In genomic region chr9:4926239-4926638, GRCh38 we compare ENCODE assay signal across 20 cellular contexts. TPM values are rescaled to one million over a fixed set of nuclear protein-coding genes. Genes with fewer than 3 reads are reported as not detected.
DNase-seq lines count a peak whose midpoint lies in the region; ATAC-seq, FAIRE-seq and TF ChIP-seq lines count a peak whose summit lies in the region.
"Had no signal": no experiment of that assay in that cellular context is flagged by ENCODE, and none has a peak within 500 bp of the region (broad histone marks: within the 10 kb centered on the region; RNA-seq: fewer than 3 reads in every experiment).

No MANE protein-coding gene starts in this region.

- TF ChIP-seq CTCF in K562 (IDR thresholded peaks at IDR 0.05 in 2 of 3, conservative IDR thresholded peaks at IDR 0.05 in 1 of 3; ENCODE audit: insufficient read depth in 2 of 3, low read depth in 1 of 3, low read length in 3 of 3) = no peak
- TF ChIP-seq CTCF in tibial artery (IDR thresholded peaks at IDR 0.05) = no peak

- POLR2A ChIA-PET in K562 (lab: Yijun Ruan, JAX) = interaction anchor here (0.6 to 1.2 kb wide), 2 partner anchors 59 to 63 kb away, joined by 3 read pairs; partner anchors contain the start of gene JAK2

- H2AFZ ChIP-seq in K562 (ENCODE audit: low read depth, low read length) = 0 out of 2 replicates have a peak overlapping the region, but pooled peaks have one; percentile 10

- TF ChIP-seq EP300 in K562 (IDR thresholded peaks at IDR 0.05; ENCODE audit: low read length) = no peak

- H3K27me3 ChIP-seq in K562 (ENCODE audit: control insufficient read depth in 2 of 2, insufficient read depth in 2 of 2, low read length in 2 of 2) (no peaks in the 10 kb centered on the region), tibial artery (no peaks in the 10 kb centered on the region)
- H3K27me3 ChIP-seq: BLaER1 had no signal

- peaks cover 4% of the 10 kb centered on the region; the same call in 1 of the 2 replicates for H3K9me3 ChIP-seq in K562 (replicated peaks; ENCODE audit: control insufficient read depth, insufficient read depth, low read depth, low read length)
- no peaks in the 10 kb centered on the region for H3K9me3 ChIP-seq in tibial artery

- peak overlapping the region in 1 of 2 experiments; percentile 65; a peak in 1 of 4 replicates for H3K9ac ChIP-seq in K562 (ENCODE audit: insufficient read depth in 1 of 2, low read depth in 2 of 2, low read length in 2 of 2)
- H3K9ac ChIP-seq: BLaER1 had no signal

- peak overlapping the region; percentile 33 for H3K27ac Mint-ChIP-seq in activated T-cell treated with anti-CD3 and anti-CD28 coated beads, Interleukin-2, amount 50 U/mL, for 24 hours
- H3K27ac Mint-ChIP-seq: CD14-positive monocyte, HFFc6 had no signal

- TF ChIP-seq POLR2A in K562 (conservative IDR thresholded peaks at IDR 0.05) = no peak

- peaks cover 30% of the 10 kb centered on the region for H3K4me1 Mint-ChIP-seq in activated T-cell treated with anti-CD3 and anti-CD28 coated beads, Interleukin-2, amount 50 U/mL, for 24 hours (ENCODE audit: low read depth)
- peaks cover 22% of the 10 kb centered on the region for H3K4me1 Mint-ChIP-seq in activated T-cell treated with anti-CD3 and anti-CD28 coated beads, Interleukin-2, amount 50 U/mL, for 4 hours (ENCODE audit: low read depth)

- 6% methylated on average over 2 of the region's 2 CpGs for WGBS in K562 (ENCODE audit: insufficient coverage, low coverage, missing lambda C conversion rate)

- no peak for TF ChIP-seq RAD21 in K562 (CRISPR knock-in tag; conservative IDR thresholded peaks at IDR 0.05 in 1 of 2, IDR thresholded peaks at IDR 0.05 in 1 of 2)

- FAIRE-seq in GM19239 (lab: Jason Lieb, UNC) (peak; percentile 76), K562 (lab: Jason Lieb, UNC) (no peak)
- FAIRE-seq: GM12892, HTR-8/SVneo had no signal

- no peak overlapping the region for H3K4me3 Mint-ChIP-seq in activated T-cell treated with anti-CD3 and anti-CD28 coated beads, Interleukin-2, amount 50 U/mL, for 24 hours
- H3K4me3 Mint-ChIP-seq in activated T-cell treated with anti-CD3 and anti-CD28 coated beads, Interleukin-2, amount 50 U/mL, for 4 hours = no peak overlapping the region
- H3K4me3 Mint-ChIP-seq: CD14-positive monocyte; CD4-positive, alpha-beta memory T cell; HFFc6 had no signal

- no peaks in the 10 kb centered on the region for H4K20me1 ChIP-seq in K562 (replicated peaks; ENCODE audit: control insufficient read depth, insufficient read depth, low read length)
- H4K20me1 ChIP-seq: BLaER1 had no signal

- intact Hi-C loops in K562 (cut with micrococcal nuclease) = loop anchor here (2.0 to 10.0 kb wide), 2 partner anchors 61 to 131 kb away; partner anchors contain the start of gene RCL1
- intact Hi-C loops in tibial artery (cut with DNase I; ENCODE audit: low total_unique reads) = no loop called here
- intact Hi-C loops in Right ventricle myocardium inferior (cut with DNase I) = no loop called here
- intact Hi-C loops in sciatic nerve (cut with DNase I) = no loop called here

- H3K4me3 ChIP-seq in K562 (no peak overlapping the region), tibial artery (no peak overlapping the region)
- H3K4me3 ChIP-seq: BLaER1 had no signal

- no peaks in the 10 kb centered on the region for H3K9me3 Mint-ChIP-seq in activated T-cell treated with anti-CD3 and anti-CD28 coated beads, Interleukin-2, amount 50 U/mL, for 24 hours
- H3K9me3 Mint-ChIP-seq in activated T-cell treated with anti-CD3 and anti-CD28 coated beads, Interleukin-2, amount 50 U/mL, for 4 hours = no peaks in the 10 kb centered on the region
- H3K9me3 Mint-ChIP-seq: HFFc6 had no signal

- DNase-seq in activated T-cell treated with anti-CD3 and anti-CD28 coated beads, Interleukin-2, amount 50 U/mL, for 24 hours = no peak
- no peak for DNase-seq in activated T-cell treated with anti-CD3 and anti-CD28 coated beads, Interleukin-2, amount 50 U/mL, for 4 hours
- DNase-seq in GM19239 (ENCODE audit: insufficient read length, low spot score) (no peak), K562 (ENCODE audit: extremely low read depth in 1 of 4, low spot score in 3 of 4) (no peak), tibial artery (no peak), Right ventricle myocardium inferior (ENCODE audit: missing footprints) (no peak), sciatic nerve (ENCODE audit: low spot score) (no peak)
- DNase-seq: 8988T; CD4-positive, alpha-beta memory T cell; DMS153; DMS79; GDM1; GOT3; H7; HFFc6 had no signal

- no peaks in the 10 kb centered on the region for H3K9me1 ChIP-seq in K562 (ENCODE audit: control insufficient read depth, insufficient read depth, low read length)

- H3K4me1 ChIP-seq in K562 (replicated peaks in 1 of 2; ENCODE audit: control insufficient read depth in 2 of 2, insufficient read depth in 2 of 2, low read length in 2 of 2) (peaks cover 8 to 45% of the 10 kb centered on the region in 2 experiments), tibial artery (peaks cover 0 to 83% (median 21%) of the 10 kb centered on the region in 4 donors)
- H3K4me1 ChIP-seq: BLaER1 had no signal

- H3K27me3 Mint-ChIP-seq in activated T-cell treated with anti-CD3 and anti-CD28 coated beads, Interleukin-2, amount 50 U/mL, for 24 hours = no peaks in the 10 kb centered on the region
- no peaks in the 10 kb centered on the region for H3K27me3 Mint-ChIP-seq in activated T-cell treated with anti-CD3 and anti-CD28 coated beads, Interleukin-2, amount 50 U/mL, for 4 hours (ENCODE audit: low read depth)
- H3K27me3 Mint-ChIP-seq: CD4-positive, alpha-beta memory T cell had no signal

- in situ Hi-C loops in K562 (cut with MboI) = no loop called here

- H3K36me3 ChIP-seq in K562 (ENCODE audit: control insufficient read depth, insufficient read depth, low read length) (no peaks in the 10 kb centered on the region), tibial artery (no peaks in the 10 kb centered on the region)
- H3K36me3 ChIP-seq: BLaER1 had no signal

- CTCF ChIA-PET in K562 (lab: Yijun Ruan, JAX; ENCODE audit: low intra/inter-chr PET ratio) = no interaction called here

- no TSS peak for BruUV-seq in K562 (replicated peaks; lab: Mats Ljungman, UMichigan)

- no peak overlapping the region for H3K4me2 ChIP-seq in K562 (ENCODE audit: insufficient read depth, low read length)
- H3K4me2 ChIP-seq: BLaER1 had no signal

- peaks cover 5% of the 10 kb centered on the region; the same call in 2 of the 3 replicates for H3K79me2 ChIP-seq in K562 (ENCODE audit: control insufficient read depth, insufficient read depth, low read length)

- no peaks in the 10 kb centered on the region for H3K36me3 Mint-ChIP-seq in activated T-cell treated with anti-CD3 and anti-CD28 coated beads, Interleukin-2, amount 50 U/mL, for 24 hours (ENCODE audit: low read depth)
- H3K36me3 Mint-ChIP-seq in activated T-cell treated with anti-CD3 and anti-CD28 coated beads, Interleukin-2, amount 50 U/mL, for 4 hours (ENCODE audit: insufficient read depth) = no peaks in the 10 kb centered on the region

- H3K27ac ChIP-seq in K562 (ENCODE audit: extremely low read depth, low read depth, low read length) = peak overlapping the region; percentile 85; the same call in 2 of the 3 replicates
- peak overlapping the region; percentile 53 to 68 for H3K27ac ChIP-seq in tibial artery
- H3K27ac ChIP-seq: BLaER1 had no signal

- no peak for ATAC-seq in activated T-cell treated with anti-CD3 and anti-CD28 coated beads, Interleukin-2, amount 50 U/mL, for 4 hours
- ATAC-seq in K562 = no peak
- no peak for ATAC-seq in Right ventricle myocardium inferior
- ATAC-seq in sciatic nerve = no peak
- ATAC-seq: HCT116 had no signal

TF ChIP-seq in K562, 482 proteins besides CTCF, POLR2A, EP300 and RAD21 (continues in another document):
- no peak for TF ChIP-seq U2AF2 (optimal IDR thresholded peaks at IDR 0.05; ENCODE audit: low read depth, low read length)
- TF ChIP-seq NFRKB (IDR thresholded peaks at IDR 0.05; ENCODE audit: low read depth) = no peak
- no peak for TF ChIP-seq NR1H2 (CRISPR knock-in tag; IDR thresholded peaks at IDR 0.05)
- TF ChIP-seq FOXP4 (CRISPR knock-in tag; IDR thresholded peaks at IDR 0.05; ENCODE audit: borderline replicate concordance) = no peak
- TF ChIP-seq TFAM (CRISPR knock-in tag; conservative IDR thresholded peaks at IDR 0.05) = no peak
- no peak for TF ChIP-seq TEAD1 (CRISPR knock-in tag; IDR thresholded peaks at IDR 0.05)
- no peak for TF ChIP-seq ARNT (IDR thresholded peaks at IDR 0.05)

RNA-seq across cellular contexts. Expression of gene JAK2, which starts 58.8 kb away (rescaled TPM):
- total RNA-seq in activated T-cell treated with anti-CD3 and anti-CD28 coated beads, Interleukin-2, amount 50 U/mL, for 4 hours = 10 to 100 TPM; 39.9 to 44.5 (median 41.6) TPM
- total RNA-seq in K562 (2011; cell fraction: chromatin; rRNA removed; ENCODE audit: low replicate concordance) = 47.2 and 144 TPM in 2 replicates
- total RNA-seq in K562 (2011; cell fraction: nucleolus; rRNA removed) = 15.7 and 20.1 TPM in 2 replicates
- 35.0 and 35.2 TPM in 2 replicates for total RNA-seq in K562 (2011; cell fraction: nucleoplasm; rRNA removed)
- total RNA-seq in K562 (2014; rRNA removed) = 10.1 and 10.6 TPM in 2 replicates
- total RNA-seq in K562 (2014; rRNA removed; fragmentation: Illumina TruSeq; extraction: Trizol) = 21.4 and 23.8 TPM in 2 replicates
- 20.7 and 21.5 TPM in 2 replicates for total RNA-seq in K562 (2015; rRNA removed; fragmentation: Illumina TruSeq; extraction: Trizol)
- total RNA-seq in K562 (2021) = 16.5 and 18.5 TPM in 2 replicates
- 21.4 and 23.4 TPM in 2 replicates for polyA plus RNA-seq in K562 (2011; rRNA removed)
- polyA plus RNA-seq in K562 (2011; cell fraction: cytosol; rRNA removed) = 3.8 and 11.2 TPM in 2 replicates
- 16.9 and 26.8 TPM in 2 replicates for polyA plus RNA-seq in K562 (2011; cell fraction: nucleus; rRNA removed)
- 10.4 and 11.5 TPM in 2 replicates for polyA plus RNA-seq in K562 (2012)
- polyA plus RNA-seq in K562 (2014; fragmentation: Illumina TruSeq; extraction: Trizol) = 12.7 and 15.3 TPM in 2 replicates
- 1 to 10 TPM; 4.7 to 5.1 TPM for polyA plus RNA-seq in K562 (2014; fragmentation: Nextera tagmentation; extraction: Ambion mirVana)
- polyA plus RNA-seq in K562 (2014; rRNA removed) = 9.8 and 13.4 TPM in 2 replicates
- polyA minus RNA-seq in K562 (2011; rRNA and poly(A)+ RNA removed) = 70.6 and 91.4 TPM in 2 replicates
- 13.9 and 19.0 TPM in 2 replicates for polyA minus RNA-seq in K562 (2011; cell fraction: cytosol; rRNA and poly(A)+ RNA removed)
- 34.7 and 74.5 TPM in 2 replicates for polyA minus RNA-seq in K562 (2011; cell fraction: nucleus; rRNA and poly(A)+ RNA removed)
- total RNA-seq in Right ventricle myocardium inferior = 17.6 TPM
- 28.4 TPM for total RNA-seq in sciatic nerve
